Comparison of ENCODE assay signal across 1 cellular context in the genomic region with DNA sequence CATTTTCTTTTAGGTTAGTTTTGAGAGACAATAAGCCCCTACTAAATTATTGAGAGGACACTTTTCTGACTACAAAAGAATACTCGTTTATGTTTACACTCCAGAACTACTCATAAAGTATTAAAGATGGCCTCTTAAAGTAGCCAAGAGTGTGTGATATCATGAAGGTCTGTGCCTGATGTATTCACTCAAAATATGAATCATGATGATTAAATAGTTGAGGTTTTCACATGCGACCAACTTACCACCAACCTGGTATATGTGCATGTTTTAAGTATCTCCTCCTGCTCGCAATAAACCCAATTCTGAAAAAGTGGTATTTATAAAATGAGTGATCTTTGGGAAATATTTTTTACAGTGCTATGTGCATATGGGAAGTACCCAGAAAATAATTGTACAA.
TF ChIP-seq lines count a peak whose summit lies in the region.

No MANE protein-coding gene starts in this region.

TF ChIP-seq in HCT116, 20 proteins besides CTCF, POLR2A, EP300 and RAD21 (continued from another document):
- TF ChIP-seq REST (IDR thresholded peaks at IDR 0.05; ENCODE audit: low read depth) (no peak), POLR2AphosphoS5 (IDR thresholded peaks at IDR 0.05; ENCODE audit: low read depth, low read length) (no peak), ZFX (IDR thresholded peaks at IDR 0.05) (no peak), MAX (IDR thresholded peaks at IDR 0.05) (no peak), ZNF274 (IDR thresholded peaks at IDR 0.05; ENCODE audit: low read depth, low read length) (no peak), YY1 (IDR thresholded peaks at IDR 0.05; ENCODE audit: extremely low read depth, insufficient replicate concordance, low read depth, low read length) (no peak), CBX3 (IDR thresholded peaks at IDR 0.05; ENCODE audit: low read depth) (no peak), EZH2phosphoT487 (IDR thresholded peaks at IDR 0.05; ENCODE audit: borderline replicate concordance) (no peak), ZBTB33 (IDR thresholded peaks at IDR 0.05; ENCODE audit: extremely low read depth, insufficient replicate concordance, low read length) (no peak), EZH2 (IDR thresholded peaks at IDR 0.05) (no peak), JUND (IDR thresholded peaks at IDR 0.05) (no peak), TCF7L2 (IDR thresholded peaks at IDR 0.05; ENCODE audit: borderline replicate concordance, extremely low read depth, insufficient read depth, insufficient read length) (no peak)
- TF ChIP-seq, protein P1, sequence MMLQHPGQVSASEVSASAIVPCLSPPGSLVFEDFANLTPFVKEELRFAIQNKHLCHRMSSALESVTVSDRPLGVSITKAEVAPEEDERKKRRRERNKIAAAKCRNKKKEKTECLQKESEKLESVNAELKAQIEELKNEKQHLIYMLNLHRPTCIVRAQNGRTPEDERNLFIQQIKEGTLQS (IDR thresholded peaks at IDR 0.05): no peak
